In genomic region chr7:43531700-43532099, GRCh38 we compare ENCODE assay signal across 13 cellular contexts.
"Had no signal": no experiment of that assay in that cellular context is flagged by ENCODE, and none has a peak within 500 bp of the region (broad histone marks: within the 10 kb centered on the region; RNA-seq: fewer than 3 reads in every experiment).

No MANE protein-coding gene starts in this region.

- H3K9me3 ChIP-seq: esophagus squamous epithelium, tibial artery had no signal

- H3K27ac ChIP-seq: esophagus squamous epithelium, tibial artery had no signal

- H3K27me3 ChIP-seq: esophagus squamous epithelium, tibial artery had no signal

- ATAC-seq: activated CD4-positive, alpha-beta T cell treated with anti-CD3 and anti-CD28 coated beads for 36 hours; left lobe of liver; WTC11 had no signal

- DNase-seq: activated CD4-positive, alpha-beta T cell treated with anti-CD3 and anti-CD28 coated beads for 36 hours; activated CD4-positive, alpha-beta T cell treated with anti-CD3 and anti-CD28 coated beads, Interleukin-2, amount 50 U/mL, for 48 hours; activated gamma-delta T cell; effector memory CD4-positive, alpha-beta T cell; esophagus squamous epithelium; hypothalamus; islet precursor cell; mammary epithelial cell; stimulated activated CD4-positive, alpha-beta T cell treated with anti-CD3 and anti-CD28 coated beads, Interleukin-2, amount 100 ng/mL, for 24 hours; stimulated activated naive CD4-positive, alpha-beta T cell treated with Interleukin-2 at 50 U/mL for 16 hours; tibial artery had no signal

- H3K4me3 ChIP-seq: esophagus squamous epithelium, tibial artery had no signal

- H3K36me3 ChIP-seq: esophagus squamous epithelium, tibial artery had no signal
